ENCODE assay signal across 22 cellular contexts in the genomic region with DNA sequence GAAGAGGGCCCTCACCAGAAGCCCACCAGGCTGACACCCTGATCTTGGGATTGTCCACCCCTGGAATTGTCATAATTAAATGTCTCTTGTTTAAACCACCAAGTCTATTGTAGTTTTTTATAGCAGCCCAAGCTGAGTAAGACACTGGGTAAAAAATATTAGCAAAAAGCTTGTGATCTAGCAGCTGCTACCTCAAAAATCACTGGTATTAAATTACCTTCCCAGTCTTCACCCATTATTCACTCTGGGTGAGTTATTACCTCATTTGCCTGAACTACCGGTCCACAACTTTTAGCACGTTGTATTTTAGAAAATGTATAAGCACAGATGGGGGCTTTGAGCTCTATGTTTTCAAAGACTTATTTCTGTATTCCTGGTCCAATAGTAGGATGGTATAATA. TPM values are rescaled to one million over a fixed set of nuclear protein-coding genes. Genes with fewer than 3 reads are reported as not detected.
"Had no signal": no experiment of that assay in that cellular context is flagged by ENCODE, and none has a peak within 500 bp of the region (broad histone marks: within the 10 kb centered on the region; RNA-seq: fewer than 3 reads in every experiment).

No MANE protein-coding gene starts in this region.

- H2AFZ ChIP-seq: hepatocyte had no signal

- H3K4me2 ChIP-seq: hepatocyte had no signal

- DNase-seq: effector memory CD8-positive, alpha-beta T cell; esophagus squamous epithelium; foreskin fibroblast; kidney; left cardiac atrium; left ventricle myocardium superior; mesendoderm; naive thymus-derived CD8-positive, alpha-beta T cell; posterior cingulate gyrus; sigmoid colon; small intestine; stimulated activated CD4-positive, alpha-beta T cell treated with anti-CD3 and anti-CD28 coated beads, Interleukin-12 subunit alpha, Interleukin-12 subunit beta, amount 100 ng/mL, for 4 hours; stimulated activated naive CD4-positive, alpha-beta T cell treated with Interleukin-2 at 50 U/mL for 16 hours; trophoblast cell had no signal

- H3K36me3 ChIP-seq: esophagus squamous epithelium, gastroesophageal sphincter, right atrium auricular region, sigmoid colon had no signal

- H3K27me3 ChIP-seq: esophagus squamous epithelium, gastroesophageal sphincter, hepatocyte, right atrium auricular region, sigmoid colon had no signal

- H3K4me1 ChIP-seq: esophagus squamous epithelium, gastroesophageal sphincter, right atrium auricular region, sigmoid colon had no signal

- H3K79me2 ChIP-seq: hepatocyte had no signal

- ATAC-seq: effector memory CD8-positive, alpha-beta T cell; gastroesophageal sphincter; left cardiac atrium; left ventricle myocardium superior; naive thymus-derived CD8-positive, alpha-beta T cell had no signal

- H3K27ac ChIP-seq: epithelial cell of prostate, esophagus squamous epithelium, gastroesophageal sphincter, hepatocyte, right atrium auricular region, sigmoid colon had no signal

- H3K9me3 ChIP-seq: sigmoid colon had no signal

- H3K4me3 ChIP-seq: esophagus squamous epithelium, gastroesophageal sphincter, hepatocyte, lung, right atrium auricular region, sigmoid colon had no signal

RNA-seq across cellular contexts. Expression of gene TRIM61, which starts 12.0 kb away (rescaled TPM):
- total RNA-seq: hepatocyte, osteocyte had no signal
- polyA plus RNA-seq: hepatocyte had no signal

RNA-seq across cellular contexts. Expression of gene TRIM60, which starts 42.3 kb away (rescaled TPM):
- total RNA-seq: esophagus squamous epithelium; gastroesophageal sphincter; hepatocyte; kidney; left cardiac atrium; left ventricle myocardium superior; lung; naive thymus-derived CD8-positive, alpha-beta T cell; neural crest cell; osteocyte; right atrium auricular region; sigmoid colon had no signal
- polyA plus RNA-seq: hepatocyte; lung; naive thymus-derived CD8-positive, alpha-beta T cell; sigmoid colon; small intestine; thymus had no signal
